19 cellular contexts compared by ENCODE assay signal in the genomic region with DNA sequence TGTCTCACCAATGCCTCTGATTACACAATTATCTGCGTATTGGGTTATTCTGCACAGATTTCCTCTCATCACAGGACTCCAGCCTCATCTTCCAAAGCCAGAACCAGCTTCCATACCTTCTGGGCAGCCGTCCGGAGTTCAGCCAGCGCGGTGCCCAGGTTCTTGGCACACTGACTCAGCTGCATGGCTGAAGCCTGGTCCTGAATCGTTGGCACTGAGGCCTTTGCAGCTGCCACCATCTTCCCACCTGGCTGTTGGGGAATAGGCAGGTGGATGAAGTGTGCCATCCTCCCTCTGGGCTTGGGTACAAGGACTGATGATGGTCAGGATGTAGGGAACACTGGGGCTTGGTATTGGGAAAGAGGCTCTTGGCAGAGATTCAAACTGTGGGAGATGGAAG. TPM values are rescaled to one million over a fixed set of nuclear protein-coding genes. Genes with fewer than 3 reads are reported as not detected.
DNase-seq lines count a peak whose midpoint lies in the region; ATAC-seq and TF ChIP-seq lines count a peak whose summit lies in the region.
"Had no signal": no experiment of that assay in that cellular context is flagged by ENCODE, and none has a peak within 500 bp of the region (broad histone marks: within the 10 kb centered on the region; RNA-seq: fewer than 3 reads in every experiment).

No MANE protein-coding gene starts in this region.

- H3K9me3 Mint-ChIP-seq in activated naive CD8-positive, alpha-beta T cell treated with anti-CD3 and anti-CD28 coated beads for 36 hours: no peaks in the 10 kb centered on the region
- H3K9me3 Mint-ChIP-seq in activated naive CD8-positive, alpha-beta T cell treated with anti-CD3 and anti-CD28 coated beads, Interleukin-2, amount 50 U/mL, for 24 hours: no peaks in the 10 kb centered on the region
- H3K9me3 Mint-ChIP-seq in activated T-helper 2 cell treated with anti-CD3 and anti-CD28 coated beads, Interferon-gamma antibody, Interleukin-2, Interleukin-4, amounts not matched to agents 10 μg/mL and 5 μg/mL and 100 μg/mL, durations not matched to agents 14 hours and 24 hours and 36 hours: no peaks in the 10 kb centered on the region

- H3K27ac Mint-ChIP-seq in activated naive CD8-positive, alpha-beta T cell treated with anti-CD3 and anti-CD28 coated beads for 36 hours: peak overlapping the region; percentile 2
- no peak overlapping the region for H3K27ac Mint-ChIP-seq in activated naive CD8-positive, alpha-beta T cell treated with anti-CD3 and anti-CD28 coated beads, Interleukin-2, amount 50 U/mL, for 24 hours
- H3K27ac Mint-ChIP-seq in activated T-helper 2 cell treated with anti-CD3 and anti-CD28 coated beads, Interferon-gamma antibody, Interleukin-2, Interleukin-4, amounts not matched to agents 10 μg/mL and 5 μg/mL and 100 μg/mL, durations not matched to agents 14 hours and 24 hours and 36 hours: no peak overlapping the region

- no peak overlapping the region for H3K4me3 Mint-ChIP-seq in activated naive CD8-positive, alpha-beta T cell treated with anti-CD3 and anti-CD28 coated beads for 36 hours
- H3K4me3 Mint-ChIP-seq in activated naive CD8-positive, alpha-beta T cell treated with anti-CD3 and anti-CD28 coated beads, Interleukin-2, amount 50 U/mL, for 24 hours: no peak overlapping the region
- no peak overlapping the region for H3K4me3 Mint-ChIP-seq in activated T-helper 2 cell treated with anti-CD3 and anti-CD28 coated beads, Interferon-gamma antibody, Interleukin-2, Interleukin-4, amounts not matched to agents 10 μg/mL and 5 μg/mL and 100 μg/mL, durations not matched to agents 14 hours and 24 hours and 36 hours (ENCODE audit: low read depth)

- H3K27me3 Mint-ChIP-seq in activated naive CD8-positive, alpha-beta T cell treated with anti-CD3 and anti-CD28 coated beads for 36 hours: no peaks in the 10 kb centered on the region
- H3K27me3 Mint-ChIP-seq in activated naive CD8-positive, alpha-beta T cell treated with anti-CD3 and anti-CD28 coated beads, Interleukin-2, amount 50 U/mL, for 24 hours: no peaks in the 10 kb centered on the region
- H3K27me3 Mint-ChIP-seq in activated T-helper 2 cell treated with anti-CD3 and anti-CD28 coated beads, Interferon-gamma antibody, Interleukin-2, Interleukin-4, amounts not matched to agents 10 μg/mL and 5 μg/mL and 100 μg/mL, durations not matched to agents 14 hours and 24 hours and 36 hours (ENCODE audit: low read depth): no peaks in the 10 kb centered on the region

- no peak overlapping the region for H3K27ac ChIP-seq in right lobe of liver
- H3K27ac ChIP-seq in tibial artery: peak overlapping the region; percentile 60 to 66
- H3K27ac ChIP-seq: A549, C4-2B had no signal

- intact Hi-C loops in right lobe of liver (cut with DNase I) (no loop called here), tibial artery (cut with DNase I; ENCODE audit: low total_unique reads) (no loop called here)
- intact Hi-C loops in activated T-helper 2 cell treated with anti-CD3 and anti-CD28 coated beads, Interferon-gamma antibody, Interleukin-2, Interleukin-4, amounts not matched to agents 10 μg/mL and 5 μg/mL and 100 μg/mL, durations not matched to agents 14 hours and 24 hours and 36 hours (cut with micrococcal nuclease): no loop called here

- peaks cover 24% of the 10 kb centered on the region for H3K36me3 Mint-ChIP-seq in activated naive CD8-positive, alpha-beta T cell treated with anti-CD3 and anti-CD28 coated beads for 36 hours
- peaks cover 59% of the 10 kb centered on the region for H3K36me3 Mint-ChIP-seq in activated naive CD8-positive, alpha-beta T cell treated with anti-CD3 and anti-CD28 coated beads, Interleukin-2, amount 50 U/mL, for 24 hours (ENCODE audit: low read depth)
- H3K36me3 Mint-ChIP-seq in activated T-helper 2 cell treated with anti-CD3 and anti-CD28 coated beads, Interferon-gamma antibody, Interleukin-2, Interleukin-4, amounts not matched to agents 10 μg/mL and 5 μg/mL and 100 μg/mL, durations not matched to agents 14 hours and 24 hours and 36 hours (ENCODE audit: low read depth): peaks cover 87% of the 10 kb centered on the region

- H3K36me3 ChIP-seq in right lobe of liver (peaks cover 51 to 98% (median 73%) of the 10 kb centered on the region in 4 donors), tibial artery (peaks cover 95 to 100% (median 97%) of the 10 kb centered on the region in 3 donors)

- TF ChIP-seq POLR2A in right lobe of liver (IDR thresholded peaks at IDR 0.05): no peak

- no peaks in the 10 kb centered on the region for H3K27me3 ChIP-seq in right lobe of liver
- no peaks in the 10 kb centered on the region for H3K27me3 ChIP-seq in tibial artery

- WGBS in right lobe of liver (ENCODE audit: insufficient coverage, low coverage, low lambda C conversion rate, missing lambda C conversion rate): no CpG with 5 or more reads among the region's 6 CpGs

- no peaks in the 10 kb centered on the region for H3K4me1 Mint-ChIP-seq in activated naive CD8-positive, alpha-beta T cell treated with anti-CD3 and anti-CD28 coated beads for 36 hours
- H3K4me1 Mint-ChIP-seq in activated naive CD8-positive, alpha-beta T cell treated with anti-CD3 and anti-CD28 coated beads, Interleukin-2, amount 50 U/mL, for 24 hours: no peaks in the 10 kb centered on the region
- H3K4me1 Mint-ChIP-seq in activated T-helper 2 cell treated with anti-CD3 and anti-CD28 coated beads, Interferon-gamma antibody, Interleukin-2, Interleukin-4, amounts not matched to agents 10 μg/mL and 5 μg/mL and 100 μg/mL, durations not matched to agents 14 hours and 24 hours and 36 hours (ENCODE audit: low read depth): peaks cover 2% of the 10 kb centered on the region

- H3K4me1 ChIP-seq in right lobe of liver (no peaks in the 10 kb centered on the region), tibial artery (peaks cover 0 to 11% (median 3%) of the 10 kb centered on the region in 4 donors)
- H3K4me1 ChIP-seq: A549, Caco-2 had no signal

- TF ChIP-seq CTCF in right lobe of liver (IDR thresholded peaks at IDR 0.05) (no peak), tibial artery (IDR thresholded peaks at IDR 0.05) (no peak)

- no peaks in the 10 kb centered on the region for H3K9me3 ChIP-seq in right lobe of liver
- H3K9me3 ChIP-seq in tibial artery: no peaks in the 10 kb centered on the region
- H3K9me3 ChIP-seq: A549, Caco-2 had no signal

- no peak for ATAC-seq in activated naive CD8-positive, alpha-beta T cell treated with anti-CD3 and anti-CD28 coated beads, Interleukin-2, amount 50 U/mL, for 24 hours
- peak in 3 of 4 donors; percentile 24 to 57 (median 41) for ATAC-seq in right lobe of liver
- ATAC-seq: A549, Panc1 had no signal

- H3K4me3 ChIP-seq in right lobe of liver (no peak overlapping the region), tibial artery (no peak overlapping the region)
- H3K4me3 ChIP-seq: A549 had no signal

- DNase-seq in activated naive CD8-positive, alpha-beta T cell treated with anti-CD3 and anti-CD28 coated beads for 36 hours: no peak
- DNase-seq in activated naive CD8-positive, alpha-beta T cell treated with anti-CD3 and anti-CD28 coated beads, Interleukin-2, amount 50 U/mL, for 24 hours: no peak
- DNase-seq in cerebellum (ENCODE audit: low spot score) (peak; percentile 39), right lobe of liver (no peak), tibial artery (no peak), A172 (ENCODE audit: low spot score) (no peak)
- DNase-seq in activated CD4-positive, alpha-beta T cell treated with anti-CD3 and anti-CD28 coated beads, Interleukin-2, amount 50 U/mL, for 4 hours: no peak
- no peak for DNase-seq in activated T-helper 2 cell treated with anti-CD3 and anti-CD28 coated beads, Interferon-gamma antibody, Interleukin-2, Interleukin-4, amounts not matched to agents 10 μg/mL and 5 μg/mL and 100 μg/mL, durations not matched to agents 14 hours and 24 hours and 36 hours (ENCODE audit: low spot score)
- DNase-seq: Caco-2, DMS53, NCI-H1105 treated with DMSO at 0.1 percent for 48 hours, NCI-H187, NCI-H2171, NCI-H446 treated with DMSO at 0.1 percent for 48 hours, NCI-H82, Right ventricle myocardium superior had no signal

RNA-seq across cellular contexts. Expression of gene TLN1, which starts 17.9 kb away (rescaled TPM):
- total RNA-seq in activated naive CD8-positive, alpha-beta T cell treated with anti-CD3 and anti-CD28 coated beads for 36 hours: 100 to 1,000 TPM; 158 to 169 TPM
- total RNA-seq in cerebellum (29.4 TPM), right lobe of liver (100 to 1,000 TPM; 103 to 168 (median 128) TPM)
- total RNA-seq in activated T-helper 2 cell treated with anti-CD3 and anti-CD28 coated beads, Interferon-gamma antibody, Interleukin-2, Interleukin-4, amounts not matched to agents 10 μg/mL and 5 μg/mL and 100 μg/mL, durations not matched to agents 14 hours and 24 hours and 36 hours: 253 and 267 TPM in 2 replicates
- 139 and 155 TPM in 2 replicates for total RNA-seq in A172 (2014; rRNA removed; shearing (Covaris generic))

RNA-seq across cellular contexts. Expression of gene CREB3, which starts 18.3 kb away (rescaled TPM):
- total RNA-seq in activated naive CD8-positive, alpha-beta T cell treated with anti-CD3 and anti-CD28 coated beads for 36 hours: 10 to 100 TPM; 23.7 to 24.5 TPM
- 23.5 TPM for total RNA-seq in cerebellum
- 10 to 100 TPM; 12.1 to 35.2 (median 17.8) TPM for total RNA-seq in right lobe of liver
- total RNA-seq in activated T-helper 2 cell treated with anti-CD3 and anti-CD28 coated beads, Interferon-gamma antibody, Interleukin-2, Interleukin-4, amounts not matched to agents 10 μg/mL and 5 μg/mL and 100 μg/mL, durations not matched to agents 14 hours and 24 hours and 36 hours: 34.3 and 34.5 TPM in 2 replicates
- total RNA-seq in A172 (2014; rRNA removed; shearing (Covaris generic)): 76.5 and 103 TPM in 2 replicates

RNA-seq across cellular contexts. Expression of gene TPM2, which starts 24.4 kb away (rescaled TPM):
- 1 to 10 TPM; 3.3 to 4.6 TPM for total RNA-seq in activated naive CD8-positive, alpha-beta T cell treated with anti-CD3 and anti-CD28 coated beads for 36 hours
- total RNA-seq in cerebellum (10.6 TPM), right lobe of liver (10 to 100 TPM in 4 of 6 experiments, 1 to 10 TPM in 2; 4.7 to 23.3 (median 12.4) TPM)
- total RNA-seq in activated T-helper 2 cell treated with anti-CD3 and anti-CD28 coated beads, Interferon-gamma antibody, Interleukin-2, Interleukin-4, amounts not matched to agents 10 μg/mL and 5 μg/mL and 100 μg/mL, durations not matched to agents 14 hours and 24 hours and 36 hours: 4.1 and 4.6 TPM in 2 replicates
- 423 and 447 TPM in 2 replicates for total RNA-seq in A172 (2014; rRNA removed; shearing (Covaris generic))

RNA-seq across cellular contexts. Expression of gene GBA2, which starts 34.9 kb away (rescaled TPM):
- total RNA-seq in activated naive CD8-positive, alpha-beta T cell treated with anti-CD3 and anti-CD28 coated beads for 36 hours: 10 to 100 TPM; 22.6 to 24.2 TPM
- 56.0 TPM for total RNA-seq in cerebellum
- 10 to 100 TPM; 29.5 to 53.7 (median 35.2) TPM for total RNA-seq in right lobe of liver
- 54.0 and 57.0 TPM in 2 replicates for total RNA-seq in activated T-helper 2 cell treated with anti-CD3 and anti-CD28 coated beads, Interferon-gamma antibody, Interleukin-2, Interleukin-4, amounts not matched to agents 10 μg/mL and 5 μg/mL and 100 μg/mL, durations not matched to agents 14 hours and 24 hours and 36 hours
- total RNA-seq in A172 (2014; rRNA removed; shearing (Covaris generic)): 12.2 and 15.0 TPM in 2 replicates

RNA-seq across cellular contexts. Expression of gene RGP1, which starts 35.0 kb away (rescaled TPM):
- 10 to 100 TPM; 12.7 to 13.4 TPM for total RNA-seq in activated naive CD8-positive, alpha-beta T cell treated with anti-CD3 and anti-CD28 coated beads for 36 hours
- 16.4 TPM for total RNA-seq in cerebellum
- total RNA-seq in right lobe of liver: 10 to 100 TPM in 5 of 6 experiments, 1 to 10 TPM in 1; 9.5 to 13.0 (median 11.4) TPM
- 17.0 and 17.1 TPM in 2 replicates for total RNA-seq in activated T-helper 2 cell treated with anti-CD3 and anti-CD28 coated beads, Interferon-gamma antibody, Interleukin-2, Interleukin-4, amounts not matched to agents 10 μg/mL and 5 μg/mL and 100 μg/mL, durations not matched to agents 14 hours and 24 hours and 36 hours
- total RNA-seq in A172 (2014; rRNA removed; shearing (Covaris generic)): 10.4 and 16.1 TPM in 2 replicates

Comparison
In these comparisons a context has a peak if more than half of its experiments do, and no peak if none do; other contexts are left out.
1. H3K27ac ChIP-seq: peak in tibial artery (2 of 2); none in right lobe of liver (0 of 3).
2. RNA of gene TPM2, which starts 24.4 kb away (total RNA-seq): 423 to 447 TPM in A172; 4.7 to 23.3 TPM in right lobe of liver, 10.6 TPM in cerebellum (single experiment), 3.3 to 4.6 TPM in activated naive CD8-positive, alpha-beta T cell treated with anti-CD3 and anti-CD28 coated beads for 36 hours and 4.1 to 4.6 TPM in activated T-helper 2 cell treated with anti-CD3 and anti-CD28 coated beads, Interferon-gamma antibody, Interleukin-2, Interleukin-4, amounts not matched to agents 10 μg/mL and 5 μg/mL and 100 μg/mL, durations not matched to agents 14 hours and 24 hours and 36 hours; every median in the first group is over 10 times any median in the second.